8 cellular contexts compared by ENCODE assay signal in the genomic region with DNA sequence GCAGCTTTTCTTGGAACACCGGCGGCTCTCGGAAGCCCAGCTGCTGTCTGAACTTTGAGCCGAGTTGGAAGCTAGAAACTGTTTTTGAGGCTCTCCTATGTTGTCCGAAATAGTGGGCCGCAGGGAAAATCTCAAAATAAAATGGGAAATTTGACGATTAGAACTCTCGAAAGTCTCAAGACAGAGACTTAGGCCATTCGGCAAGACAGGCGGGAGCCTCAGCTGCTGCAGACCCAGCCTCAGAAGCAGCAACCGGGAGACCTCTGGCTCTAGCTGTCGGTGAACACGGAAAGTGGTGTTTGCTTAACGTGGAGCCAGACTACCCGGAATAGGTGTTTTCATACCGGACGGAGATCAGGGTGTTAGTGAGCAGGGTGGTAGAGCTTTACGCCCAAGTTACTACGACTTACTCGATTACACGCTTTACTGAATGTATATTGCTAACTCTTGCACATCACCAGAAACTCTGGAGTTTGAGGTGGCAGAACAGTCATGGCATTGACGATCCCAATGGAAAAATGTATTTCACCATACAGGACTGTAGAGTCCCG. TPM values are rescaled to one million over a fixed set of nuclear protein-coding genes. Genes with fewer than 3 reads are reported as not detected.
DNase-seq lines count a peak whose midpoint lies in the region; TF ChIP-seq lines count a peak whose summit lies in the region.

No MANE protein-coding gene starts in this region.

- peak; percentile 18 for DNase-seq in activated effector memory CD4-positive, alpha-beta T cell treated with Interleukin-2 at 50 U/mL for 16 hours
- no peak for DNase-seq in activated effector memory CD4-positive, alpha-beta T cell treated with anti-CD3 and anti-CD28 coated beads, Interleukin-2, amount 50 U/mL, for 16 hours
- no peak for DNase-seq in PC-9
- no peak for DNase-seq in endothelial cell (ENCODE audit: low spot score)
- peak; percentile 26 for DNase-seq in nephron progenitor cell
- no peak for DNase-seq in NCI-H146 treated with DMSO at 0.1 percent for 48 hours (lab: John Stamatoyannopoulos, UW; ENCODE audit: unreplicated experiment)
- no peak for DNase-seq in cerebellum (ENCODE audit: low spot score)
- DNase-seq in activated gamma-delta T cell (lab: John Stamatoyannopoulos, UW) = no peak

- peaks cover 20% of the 10 kb centered on the region for H3K36me3 Mint-ChIP-seq in endothelial cell (ENCODE audit: low read depth, unreplicated experiment)
- peaks cover 28% of the 10 kb centered on the region for H3K36me3 Mint-ChIP-seq in nephron progenitor cell (ENCODE audit: low read depth)

- H3K36me3 ChIP-seq in PC-9 (ENCODE audit: low read depth) = peaks cover 4% of the 10 kb centered on the region; the same call in 1 of the 2 replicates

- intact Hi-C loops in PC-9 (cut with micrococcal nuclease; ENCODE audit: unreplicated experiment) = loop anchor here (2.0 to 5.0 kb wide), 3 partner anchors 84 to 314 kb away; a partner anchor contains a TSS

- peaks cover 25% of the 10 kb centered on the region for H3K4me1 ChIP-seq in PC-9 (replicated peaks; ENCODE audit: insufficient read depth)

- H3K9me3 ChIP-seq in PC-9 (ENCODE audit: insufficient read depth, low read depth) = no peaks in the 10 kb centered on the region

- no peaks in the 10 kb centered on the region for H3K9me2 ChIP-seq in PC-9 (ENCODE audit: insufficient read depth)

- peaks cover 16% of the 10 kb centered on the region; the same call in 1 of the 2 replicates for H4K20me1 ChIP-seq in PC-9 (ENCODE audit: insufficient read depth)

- H3K27me3 Mint-ChIP-seq in endothelial cell (ENCODE audit: unreplicated experiment) (peaks cover 6% of the 10 kb centered on the region), nephron progenitor cell (ENCODE audit: low read depth, poor library complexity) (no peaks in the 10 kb centered on the region)

- peaks cover 33% of the 10 kb centered on the region for H3F3A ChIP-seq in PC-9 (ENCODE audit: insufficient read depth, low read depth)

- H3K27ac Mint-ChIP-seq in endothelial cell (ENCODE audit: unreplicated experiment) (peak overlapping the region; percentile 96), nephron progenitor cell (peak overlapping the region; percentile 98)

- no peaks in the 10 kb centered on the region for H3K27me3 ChIP-seq in PC-9 (ENCODE audit: insufficient read depth, low read depth)

- H3K4me3 Mint-ChIP-seq in endothelial cell (ENCODE audit: unreplicated experiment) (peak overlapping the region; percentile 88), nephron progenitor cell (peak overlapping the region; percentile 92)

- peaks cover 44% of the 10 kb centered on the region for H3K4me1 Mint-ChIP-seq in endothelial cell (ENCODE audit: unreplicated experiment)
- peaks cover 15% of the 10 kb centered on the region for H3K4me1 Mint-ChIP-seq in nephron progenitor cell

- CTCF ChIA-PET in PC-9 (lab: Charles Lee) = interaction anchor here (0.6 to 1.2 kb wide), 7 partner anchors 59 to 778 kb away, joined by 3 to 6 read pairs (median 5); a partner anchor contains a TSS

- POLR2A ChIA-PET in PC-9 (lab: Charles Lee; ENCODE audit: unreplicated experiment) = interaction anchor here (0.5 to 3.1 kb wide), 6 partner anchors 21 to 455 kb away, joined by 3 to 39 read pairs (median 4); a partner anchor contains a TSS

- peak overlapping the region; percentile 63 for H3K4me3 ChIP-seq in PC-9

- H3K79me2 ChIP-seq in PC-9 (ENCODE audit: low read depth) = peaks cover 17% of the 10 kb centered on the region

- peak overlapping the region; percentile 9; the same call in 1 of the 2 replicates for H2AFZ ChIP-seq in PC-9

- H3K9me3 Mint-ChIP-seq in endothelial cell (ENCODE audit: unreplicated experiment) (no peaks in the 10 kb centered on the region), nephron progenitor cell (no peaks in the 10 kb centered on the region)

- peak overlapping the region; percentile 79 for H3K27ac ChIP-seq in PC-9

- TF ChIP-seq CTCF in PC-9 (conservative IDR thresholded peaks at IDR 0.05) (no peak), endothelial cell (IDR thresholded peaks at IDR 0.05; ENCODE audit: unreplicated experiment) (no peak), nephron progenitor cell (IDR thresholded peaks at IDR 0.05) (no peak)

- H3K4me2 ChIP-seq in PC-9 = peak overlapping the region; percentile 90

- BruUV-seq in PC-9 (replicated peaks; lab: Mats Ljungman, UMichigan) = TSS peak; percentile 78

RNA-seq across cellular contexts. Expression of a gene that starts 0.4 kb away (rescaled TPM):
- 94.3 and 143 TPM in 2 replicates for total RNA-seq in PC-9 (2021)
- 237 TPM for total RNA-seq in endothelial cell (ENCODE audit: unreplicated experiment)
- 97.6 TPM for total RNA-seq in cerebellum

RNA-seq across cellular contexts. Expression of a gene that starts 21.9 kb away (rescaled TPM):
- total RNA-seq in PC-9 (2021) (21.3 and 27.1 TPM in 2 replicates), endothelial cell (ENCODE audit: unreplicated experiment) (149 TPM), cerebellum (14.2 TPM)

RNA-seq across cellular contexts. Expression of a gene that starts 32.9 kb away (rescaled TPM):
- total RNA-seq in PC-9 (2021) = 132 and 156 TPM in 2 replicates
- 165 TPM for total RNA-seq in endothelial cell (ENCODE audit: unreplicated experiment)
- 11.7 TPM for total RNA-seq in cerebellum

Comparison
In these comparisons a context has a peak if more than half of its experiments do, and no peak if none do; other contexts are left out.
1. DNase-seq: peak in activated effector memory CD4-positive, alpha-beta T cell treated with Interleukin-2 at 50 U/mL for 16 hours (single experiment) and nephron progenitor cell (single experiment); none in activated effector memory CD4-positive, alpha-beta T cell treated with anti-CD3 and anti-CD28 coated beads, Interleukin-2, amount 50 U/mL, for 16 hours (single experiment), PC-9 (0 of 2), endothelial cell (single experiment), NCI-H146 treated with DMSO at 0.1 percent for 48 hours (single experiment), cerebellum (single experiment) and activated gamma-delta T cell (single experiment).
2. RNA of a gene that starts 32.9 kb away (total RNA-seq): 165 TPM in endothelial cell (single experiment) and 132 to 156 TPM in PC-9; 11.7 TPM in cerebellum (single experiment); every median in the first group is over 10 times any median in the second.